ENCODE assay signal across 1 cellular context in the genomic region with DNA sequence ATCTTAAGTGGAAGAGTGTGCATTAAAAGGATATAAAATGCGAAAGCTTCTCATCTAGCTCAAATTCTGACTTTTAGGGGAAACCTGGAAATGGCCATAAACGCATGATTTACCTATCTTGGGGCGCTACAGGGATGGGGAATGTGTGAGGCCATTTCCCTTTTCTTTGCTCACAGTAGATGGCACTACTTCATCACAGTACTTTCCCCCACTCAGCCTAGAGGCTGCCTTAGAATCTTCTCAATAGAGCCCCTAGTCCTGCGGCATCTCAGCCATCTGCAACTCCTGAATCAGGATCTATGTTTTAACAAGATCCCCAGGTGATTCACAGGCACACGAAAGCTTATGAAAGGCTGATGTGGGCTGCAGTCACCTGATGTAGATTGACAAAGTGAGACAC.
TF ChIP-seq lines count a peak whose summit lies in the region.

No MANE protein-coding gene starts in this region.

TF ChIP-seq in neural cell, 6 proteins besides CTCF, POLR2A, EP300 and RAD21 (continued from another document):
- TF ChIP-seq, protein P1, sequence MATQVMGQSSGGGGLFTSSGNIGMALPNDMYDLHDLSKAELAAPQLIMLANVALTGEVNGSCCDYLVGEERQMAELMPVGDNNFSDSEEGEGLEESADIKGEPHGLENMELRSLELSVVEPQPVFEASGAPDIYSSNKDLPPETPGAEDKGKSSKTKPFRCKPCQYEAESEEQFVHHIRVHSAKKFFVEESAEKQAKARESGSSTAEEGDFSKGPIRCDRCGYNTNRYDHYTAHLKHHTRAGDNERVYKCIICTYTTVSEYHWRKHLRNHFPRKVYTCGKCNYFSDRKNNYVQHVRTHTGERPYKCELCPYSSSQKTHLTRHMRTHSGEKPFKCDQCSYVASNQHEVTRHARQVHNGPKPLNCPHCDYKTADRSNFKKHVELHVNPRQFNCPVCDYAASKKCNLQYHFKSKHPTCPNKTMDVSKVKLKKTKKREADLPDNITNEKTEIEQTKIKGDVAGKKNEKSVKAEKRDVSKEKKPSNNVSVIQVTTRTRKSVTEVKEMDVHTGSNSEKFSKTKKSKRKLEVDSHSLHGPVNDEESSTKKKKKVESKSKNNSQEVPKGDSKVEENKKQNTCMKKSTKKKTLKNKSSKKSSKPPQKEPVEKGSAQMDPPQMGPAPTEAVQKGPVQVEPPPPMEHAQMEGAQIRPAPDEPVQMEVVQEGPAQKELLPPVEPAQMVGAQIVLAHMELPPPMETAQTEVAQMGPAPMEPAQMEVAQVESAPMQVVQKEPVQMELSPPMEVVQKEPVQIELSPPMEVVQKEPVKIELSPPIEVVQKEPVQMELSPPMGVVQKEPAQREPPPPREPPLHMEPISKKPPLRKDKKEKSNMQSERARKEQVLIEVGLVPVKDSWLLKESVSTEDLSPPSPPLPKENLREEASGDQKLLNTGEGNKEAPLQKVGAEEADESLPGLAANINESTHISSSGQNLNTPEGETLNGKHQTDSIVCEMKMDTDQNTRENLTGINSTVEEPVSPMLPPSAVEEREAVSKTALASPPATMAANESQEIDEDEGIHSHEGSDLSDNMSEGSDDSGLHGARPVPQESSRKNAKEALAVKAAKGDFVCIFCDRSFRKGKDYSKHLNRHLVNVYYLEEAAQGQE (IDR thresholded peaks at IDR 0.05; ENCODE audit: borderline replicate concordance): no peak
- no peak for TF ChIP-seq POLR2AphosphoS5 (IDR thresholded peaks at IDR 0.05)
